In the genomic region with DNA sequence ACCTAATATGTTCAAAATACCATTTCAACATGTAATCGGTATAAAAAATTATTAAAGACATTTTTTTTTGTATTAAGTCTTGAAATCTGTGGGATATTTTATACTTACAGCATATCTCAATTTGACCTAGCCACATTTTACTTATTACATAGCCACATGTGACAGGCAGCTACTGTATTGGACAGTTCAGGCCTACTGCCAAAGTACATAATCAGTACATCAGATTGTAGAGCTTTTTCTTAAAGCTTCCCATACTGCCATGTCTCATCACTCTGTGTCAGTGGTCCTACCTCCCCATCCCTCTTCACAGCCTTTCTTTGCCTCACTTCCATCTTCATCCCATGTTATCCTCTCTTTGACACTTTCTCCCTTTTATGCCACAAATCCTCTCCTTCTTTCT, we compare ENCODE assay signal across 16 cellular contexts. TPM values are rescaled to one million over a fixed set of nuclear protein-coding genes. Genes with fewer than 3 reads are reported as not detected.
DNase-seq lines count a peak whose midpoint lies in the region; FAIRE-seq and TF ChIP-seq lines count a peak whose summit lies in the region.
"Had no signal": no experiment of that assay in that cellular context is flagged by ENCODE, and none has a peak within 500 bp of the region (broad histone marks: within the 10 kb centered on the region; RNA-seq: fewer than 3 reads in every experiment).

No MANE protein-coding gene starts in this region.

- H3K36me3 Mint-ChIP-seq in activated CD4-positive, alpha-beta memory T cell treated with anti-CD3 and anti-CD28 coated beads for 36 hours = peaks cover 25% of the 10 kb centered on the region
- H3K36me3 Mint-ChIP-seq in immature natural killer cell = peaks cover 5 to 12% (median 6%) of the 10 kb centered on the region in 3 donors

- TF ChIP-seq CTCF in endothelial cell of umbilical vein (IDR thresholded peaks at IDR 0.05; ENCODE audit: extremely low read depth in 1 of 2, insufficient read depth in 1 of 2, low read depth in 1 of 2, low read length in 2 of 2) = no peak
- TF ChIP-seq CTCF in smooth muscle cell (IDR thresholded peaks at IDR 0.05; ENCODE audit: borderline replicate concordance, insufficient read depth, poor library complexity, severe bottlenecking) = no peak

- no peak for DNase-seq in GM23248
- peak; percentile 13 for DNase-seq in adipocyte (ENCODE audit: low read depth)
- DNase-seq in endothelial cell of umbilical vein (ENCODE audit: low read depth, low spot score) = no peak
- peak; percentile 41 to 47 for DNase-seq in lung microvascular endothelial cell (ENCODE audit: low read depth in 2 of 2)
- DNase-seq in activated CD4-positive, alpha-beta memory T cell treated with anti-CD3 and anti-CD28 coated beads for 36 hours = no peak
- DNase-seq in immature natural killer cell = no peak
- no peak for DNase-seq in smooth muscle cell (lab: John Stamatoyannopoulos, UW; ENCODE audit: unreplicated experiment)
- DNase-seq: COR-L47, DMS153, NCI-H1048, NCI-H146, NCI-H2227 treated with DMSO at 0.1 percent for 48 hours, NCI-H69 had no signal

- peaks cover 11% of the 10 kb centered on the region for H3K9me3 Mint-ChIP-seq in activated CD4-positive, alpha-beta memory T cell treated with anti-CD3 and anti-CD28 coated beads for 36 hours
- peaks cover 2 to 4% (median 2%) of the 10 kb centered on the region in 6 donors for H3K9me3 Mint-ChIP-seq in immature natural killer cell

- dilution Hi-C loops in endothelial cell of umbilical vein (cut with MboI; ENCODE audit: extremely low pct_ligation_motif_present, low sequenced_read_pairs) = no loop called here

- no peak for TF ChIP-seq POLR2A in endothelial cell of umbilical vein (IDR thresholded peaks at IDR 0.05; ENCODE audit: low read depth, low read length)

- peaks cover 5% of the 10 kb centered on the region for H4K20me1 ChIP-seq in GM23248 (ENCODE audit: insufficient read depth)
- H4K20me1 ChIP-seq in endothelial cell of umbilical vein (replicated peaks; ENCODE audit: control insufficient read depth, extremely low read depth, insufficient read depth, low read length) = no peaks in the 10 kb centered on the region
- peaks cover 26% of the 10 kb centered on the region for H4K20me1 ChIP-seq in smooth muscle cell (ENCODE audit: low read depth)

- POLR2A ChIA-PET in endothelial cell of umbilical vein (lab: Charles Lee) = no interaction called here
- POLR2A ChIA-PET in activated CD4-positive, alpha-beta memory T cell treated with anti-CD3 and anti-CD28 coated beads for 36 hours (lab: Charles Lee) = no interaction called here

- CTCF ChIA-PET in endothelial cell of umbilical vein (lab: Charles Lee) = interaction anchor here (0.9 to 1.8 kb wide), 5 partner anchors 13 to 184 kb away, joined by 3 to 5 read pairs (median 4); no protein-coding TSS in a partner anchor
- CTCF ChIA-PET in activated CD4-positive, alpha-beta memory T cell treated with anti-CD3 and anti-CD28 coated beads for 36 hours (lab: Charles Lee) = interaction anchor here (0.7 to 1.2 kb wide), 2 partner anchors 184 to 671 kb away, joined by 3 read pairs; no protein-coding TSS in a partner anchor

- no peaks in the 10 kb centered on the region for H3K9me2 ChIP-seq in GM23248 (ENCODE audit: insufficient read depth)

- intact Hi-C loops in endothelial cell of umbilical vein (cut with micrococcal nuclease) = no loop called here
- intact Hi-C loops in activated CD4-positive, alpha-beta memory T cell treated with anti-CD3 and anti-CD28 coated beads for 36 hours (cut with micrococcal nuclease) = no loop called here

- BruUV-seq in endothelial cell of umbilical vein (replicated peaks; lab: Mats Ljungman, UMichigan) = no TSS peak

- H3K36me3 ChIP-seq in GM23248 (ENCODE audit: low read depth) = no peaks in the 10 kb centered on the region; the same call in 1 of the 2 replicates
- peaks cover 4% of the 10 kb centered on the region for H3K36me3 ChIP-seq in adipocyte (ENCODE audit: control insufficient read depth, insufficient read depth, low read length, severe bottlenecking)
- no peaks in the 10 kb centered on the region for H3K36me3 ChIP-seq in endothelial cell of umbilical vein (ENCODE audit: control insufficient read depth in 2 of 2, extremely low read depth in 1 of 2, insufficient read depth in 2 of 2, low read length in 2 of 2)
- H3K36me3 ChIP-seq in smooth muscle cell (ENCODE audit: low read depth) = peaks cover 3% of the 10 kb centered on the region

- H3K4me3 Mint-ChIP-seq in activated CD4-positive, alpha-beta memory T cell treated with anti-CD3 and anti-CD28 coated beads for 36 hours = no peak overlapping the region
- no peak overlapping the region for H3K4me3 Mint-ChIP-seq in immature natural killer cell
- H3K4me3 Mint-ChIP-seq: CD14-positive monocyte had no signal

- 87 to 94% methylated on average over 1 of the region's 1 CpG for WGBS in GM23248 (ENCODE audit: low coverage in 1 of 2, low lambda C conversion rate in 2 of 2, missing lambda C conversion rate in 2 of 2), 2 experiments
- WGBS in smooth muscle cell (ENCODE audit: low lambda C conversion rate) = 100% methylated on average over 1 of the region's 1 CpG

- H3K4me1 Mint-ChIP-seq in activated CD4-positive, alpha-beta memory T cell treated with anti-CD3 and anti-CD28 coated beads for 36 hours (ENCODE audit: low read depth) = peaks cover 13% of the 10 kb centered on the region
- H3K4me1 Mint-ChIP-seq in immature natural killer cell = peaks cover 16 to 52% of the 10 kb centered on the region in 2 donors

- H3K9me1 ChIP-seq in endothelial cell of umbilical vein (replicated peaks; ENCODE audit: control insufficient read depth, extremely low read depth, insufficient read depth, low read length) = no peaks in the 10 kb centered on the region

- in situ Hi-C loops in GM23248 (cut with MboI) = no loop called here

- FAIRE-seq in endothelial cell of umbilical vein (lab: Jason Lieb, UNC) = no peak
- FAIRE-seq: A549, HTR-8/SVneo had no signal

- H3K27me3 Mint-ChIP-seq in activated CD4-positive, alpha-beta memory T cell treated with anti-CD3 and anti-CD28 coated beads for 36 hours = no peaks in the 10 kb centered on the region
- H3K27me3 Mint-ChIP-seq in immature natural killer cell (ENCODE audit: low read depth in 3 of 3) = peaks cover 0 to 1% (median 0%) of the 10 kb centered on the region in 3 donors

- peaks cover 12% of the 10 kb centered on the region for H3F3A ChIP-seq in GM23248 (ENCODE audit: insufficient read depth)
- H3F3A ChIP-seq in smooth muscle cell (ENCODE audit: low read depth) = no peaks in the 10 kb centered on the region

- no peaks in the 10 kb centered on the region for H3K27me3 ChIP-seq in GM23248 (replicated peaks; ENCODE audit: insufficient read depth)
- H3K27me3 ChIP-seq in adipocyte (replicated peaks; ENCODE audit: control insufficient read depth, insufficient read depth, low read length) = no peaks in the 10 kb centered on the region
- H3K27me3 ChIP-seq in endothelial cell of umbilical vein (ENCODE audit: control insufficient read depth in 2 of 2, insufficient read depth in 2 of 2, low read length in 2 of 2) = no peaks in the 10 kb centered on the region
- H3K27me3 ChIP-seq in smooth muscle cell (ENCODE audit: low read depth) = no peaks in the 10 kb centered on the region

- no peak overlapping the region for H3K27ac Mint-ChIP-seq in activated CD4-positive, alpha-beta memory T cell treated with anti-CD3 and anti-CD28 coated beads for 36 hours
- peak overlapping the region in 1 of 6 donors; percentile 2 for H3K27ac Mint-ChIP-seq in immature natural killer cell

- H3K9me3 ChIP-seq in GM23248 (ENCODE audit: low read depth) (no peaks in the 10 kb centered on the region), adipocyte (ENCODE audit: control insufficient read depth, low read length) (peaks cover 5% of the 10 kb centered on the region), endothelial cell of umbilical vein (replicated peaks; ENCODE audit: control insufficient read depth, insufficient read depth, low read length) (no peaks in the 10 kb centered on the region), smooth muscle cell (replicated peaks; ENCODE audit: low read depth) (no peaks in the 10 kb centered on the region)

- H3K79me2 ChIP-seq in GM23248 (ENCODE audit: insufficient read depth) = peaks cover 70% of the 10 kb centered on the region
- H3K79me2 ChIP-seq in endothelial cell of umbilical vein (ENCODE audit: control insufficient read depth, insufficient read depth, low read length) = peaks cover 6% of the 10 kb centered on the region
- H3K79me2 ChIP-seq in smooth muscle cell (ENCODE audit: low read depth) = peaks cover 16% of the 10 kb centered on the region

- H3K4me3 ChIP-seq in GM23248 = no peak overlapping the region
- no peak overlapping the region for H3K4me3 ChIP-seq in adipocyte (ENCODE audit: low read length)
- no peak overlapping the region for H3K4me3 ChIP-seq in endothelial cell of umbilical vein (replicated peaks in 1 of 3; ENCODE audit: insufficient read depth in 1 of 3, low read depth in 1 of 3, low read length in 3 of 3)
- H3K4me3 ChIP-seq in smooth muscle cell = no peak overlapping the region
- H3K4me3 ChIP-seq: A549 had no signal

- H3K4me1 ChIP-seq in GM23248 (ENCODE audit: insufficient read depth) (peaks cover 14% of the 10 kb centered on the region), adipocyte (ENCODE audit: control insufficient read depth, insufficient read depth, low read length) (peaks cover 20% of the 10 kb centered on the region), endothelial cell of umbilical vein (ENCODE audit: control insufficient read depth, extremely low read depth, insufficient read depth, low read length) (peaks cover 14% of the 10 kb centered on the region), smooth muscle cell (ENCODE audit: low read depth) (no peaks in the 10 kb centered on the region)

- no peak overlapping the region for H3K9ac ChIP-seq in GM23248
- H3K9ac ChIP-seq in adipocyte (ENCODE audit: low read length) = no peak overlapping the region
- H3K9ac ChIP-seq in endothelial cell of umbilical vein (replicated peaks; ENCODE audit: extremely low read depth, insufficient read depth, low read length) = no peak overlapping the region
- no peak overlapping the region for H3K9ac ChIP-seq in smooth muscle cell (ENCODE audit: low read depth)

- H3K27ac ChIP-seq in GM23248 = peak overlapping the region; percentile 6; the same call in 1 of the 2 replicates
- H3K27ac ChIP-seq in endothelial cell of umbilical vein (ENCODE audit: insufficient read depth, low read depth, low read length) = no peak overlapping the region
- no peak overlapping the region for H3K27ac ChIP-seq in smooth muscle cell (ENCODE audit: low read depth)
- H3K27ac ChIP-seq: A549 had no signal

- H3K4me2 ChIP-seq in GM23248 (ENCODE audit: unreplicated experiment) (peak overlapping the region; percentile 48), endothelial cell of umbilical vein (ENCODE audit: insufficient read depth, low read length) (peak overlapping the region; percentile 48), smooth muscle cell (no peak overlapping the region)
- H3K4me2 ChIP-seq: A549 had no signal

- no peak overlapping the region for H2AFZ ChIP-seq in GM23248
- H2AFZ ChIP-seq in endothelial cell of umbilical vein (ENCODE audit: low read depth, low read length) = no peak overlapping the region
- no peak overlapping the region for H2AFZ ChIP-seq in smooth muscle cell (ENCODE audit: low read depth)

RNA-seq across cellular contexts. Expression of gene LOXL4, which starts 43.0 kb away (rescaled TPM):
- 496 and 507 TPM in 2 replicates for total RNA-seq in GM23248 (2014; rRNA removed; shearing (Covaris generic))
- 319 and 320 TPM in 2 replicates for polyA plus RNA-seq in GM23248 (2016; fragmentation: Nextera tagmentation; extraction: Ambion mirVana)
- total RNA-seq in endothelial cell of umbilical vein = 0.92 and 1.4 TPM in 2 replicates
- 1.8 and 1.9 TPM in 2 replicates for polyA plus RNA-seq in endothelial cell of umbilical vein
- 1.3 and 1.9 TPM in 2 replicates for polyA plus RNA-seq in endothelial cell of umbilical vein (2011; cell fraction: cytosol; rRNA removed)
- polyA plus RNA-seq in endothelial cell of umbilical vein (2011; cell fraction: nucleus; rRNA removed) = 1.6 and 1.8 TPM in 2 replicates
- 1.4 and 2.2 TPM in 2 replicates for polyA plus RNA-seq in endothelial cell of umbilical vein (2012)
- 1.5 and 3.2 TPM in 2 replicates for polyA minus RNA-seq in endothelial cell of umbilical vein
- not detected for polyA minus RNA-seq in endothelial cell of umbilical vein (2011; cell fraction: cytosol; rRNA and poly(A)+ RNA removed)
- polyA minus RNA-seq in endothelial cell of umbilical vein (2011; cell fraction: nucleus; rRNA and poly(A)+ RNA removed) = 0.58 and 0.67 TPM in 2 replicates
- under 0.01 and 0.87 TPM in 2 replicates for total RNA-seq in lung microvascular endothelial cell
- not detected for total RNA-seq in activated CD4-positive, alpha-beta memory T cell treated with anti-CD3 and anti-CD28 coated beads for 36 hours
- polyA plus RNA-seq in immature natural killer cell = under 1 TPM in 1 of 3 donors, not detected in 2; 0.18 TPM
- total RNA-seq in smooth muscle cell = 19.8 and 27.7 TPM in 2 replicates
- polyA plus RNA-seq in smooth muscle cell = 36.2 and 60.2 TPM in 2 replicates

Comparison
In these comparisons a context has a peak if more than half of its experiments do, and no peak if none do; other contexts are left out.
1. DNase-seq: peak in adipocyte (single experiment) and lung microvascular endothelial cell (2 of 2); none in GM23248 (single experiment), endothelial cell of umbilical vein (single experiment), activated CD4-positive, alpha-beta memory T cell treated with anti-CD3 and anti-CD28 coated beads for 36 hours (single experiment), immature natural killer cell (0 of 3) and smooth muscle cell (single experiment).
2. RNA of gene LOXL4, which starts 43.0 kb away (total RNA-seq): 496 to 507 TPM in GM23248; 19.8 to 27.7 TPM in smooth muscle cell, 0.92 to 1.4 TPM in endothelial cell of umbilical vein, under 0.01 to 0.87 TPM in lung microvascular endothelial cell and not detected in activated CD4-positive, alpha-beta memory T cell treated with anti-CD3 and anti-CD28 coated beads for 36 hours; every median in the first group is over 10 times any median in the second.